Comparison of ENCODE assay signal across 9 cellular contexts in genomic region chr6:168851460-168852103, GRCh38.
DNase-seq lines count a peak whose midpoint lies in the region; ATAC-seq and TF ChIP-seq lines count a peak whose summit lies in the region.
"Had no signal": no experiment of that assay in that cellular context is flagged by ENCODE, and none has a peak within 500 bp of the region (broad histone marks: within the 10 kb centered on the region; RNA-seq: fewer than 3 reads in every experiment).

No MANE protein-coding gene starts in this region.

- H3F3A ChIP-seq in OCI-LY1 (ENCODE audit: insufficient read depth, low read length), result no peaks in the 10 kb centered on the region

- no peaks in the 10 kb centered on the region for H4K20me1 ChIP-seq in OCI-LY1 (ENCODE audit: insufficient read depth, low read length)

- no peak overlapping the region for H2AFZ ChIP-seq in OCI-LY1 (ENCODE audit: low read length)

- in situ Hi-C loops in gastrocnemius medialis (cut with MboI; ENCODE audit: low sequenced_read_pairs in 4 of 4), result no loop called here

- DNase-seq in NCI-H1092 treated with DMSO at 0.1 percent for 48 hours (lab: John Stamatoyannopoulos, UW), result peak; percentile 43
- no peak for DNase-seq in NCI-H1092 (lab: John Stamatoyannopoulos, UW)
- DNase-seq in fibroblast of the aortic adventitia (ENCODE audit: low read depth), result peak; percentile 32
- no peak for DNase-seq in gastrocnemius medialis
- DNase-seq in GM19238 (ENCODE audit: insufficient read length, low spot score), result no peak
- DNase-seq: 8988T had no signal

- H3K36me3 ChIP-seq in OCI-LY1 (ENCODE audit: insufficient read depth, low read length) (no peaks in the 10 kb centered on the region), gastrocnemius medialis (no peaks in the 10 kb centered on the region)

- no peak for ATAC-seq in gastrocnemius medialis
- no peak for ATAC-seq in GM19455 (IDR thresholded peaks at IDR 0.05; ENCODE audit: unreplicated experiment)
- no peak for ATAC-seq in HG03139 (IDR thresholded peaks at IDR 0.05; ENCODE audit: unreplicated experiment)

- intact Hi-C loops in gastrocnemius medialis (cut with DNase I; ENCODE audit: low total_unique reads), result no loop called here

- no peak for TF ChIP-seq CTCF in OCI-LY1 (IDR thresholded peaks at IDR 0.05; ENCODE audit: low read length)
- TF ChIP-seq CTCF in fibroblast of the aortic adventitia (IDR thresholded peaks at IDR 0.05; ENCODE audit: insufficient read depth, low read length), result no peak
- no peak for TF ChIP-seq CTCF in gastrocnemius medialis (IDR thresholded peaks at IDR 0.05 in 4 of 5, conservative IDR thresholded peaks at IDR 0.05 in 1 of 5)

- H3K9ac ChIP-seq in OCI-LY1 (ENCODE audit: low read length), result no peak overlapping the region

- no peaks in the 10 kb centered on the region for H3K27me3 ChIP-seq in OCI-LY1 (ENCODE audit: insufficient read depth, low read length)
- no peaks in the 10 kb centered on the region for H3K27me3 ChIP-seq in gastrocnemius medialis

- H3K4me3 ChIP-seq in OCI-LY1 (ENCODE audit: low read depth, low read length, poor library complexity, severe bottlenecking), result no peak overlapping the region
- peak overlapping the region; percentile 49 for H3K4me3 ChIP-seq in fibroblast of the aortic adventitia (ENCODE audit: low read depth, low read length)
- H3K4me3 ChIP-seq in gastrocnemius medialis, result peak overlapping the region; percentile 40 to 49 (median 42)

- TF ChIP-seq POLR2A in gastrocnemius medialis (IDR thresholded peaks at IDR 0.05), result no peak

- H3K4me1 ChIP-seq in OCI-LY1 (ENCODE audit: insufficient read depth, low read length, severe bottlenecking) (no peaks in the 10 kb centered on the region), gastrocnemius medialis (peaks cover 0 to 8% of the 10 kb centered on the region in 2 donors)

- H3K9me3 ChIP-seq in OCI-LY1 (ENCODE audit: low read length) (no peaks in the 10 kb centered on the region), gastrocnemius medialis (no peaks in the 10 kb centered on the region)

- no peaks in the 10 kb centered on the region for H3K9me2 ChIP-seq in OCI-LY1 (ENCODE audit: low read depth, low read length)

- H3K4me2 ChIP-seq in OCI-LY1 (ENCODE audit: low read length), result 0 out of 2 replicates have a peak overlapping the region, but pooled peaks have one; percentile 4

- no peaks in the 10 kb centered on the region for H3K79me2 ChIP-seq in OCI-LY1 (ENCODE audit: insufficient read depth, low read length)

- H3K27ac ChIP-seq in OCI-LY1 (ENCODE audit: low read depth, low read length, poor library complexity, severe bottlenecking), result no peak overlapping the region
- no peak overlapping the region for H3K27ac ChIP-seq in gastrocnemius medialis

Comparison
In these comparisons a context has a peak if more than half of its experiments do, and no peak if none do; other contexts are left out.
1. DNase-seq: peak in NCI-H1092 treated with DMSO at 0.1 percent for 48 hours (single experiment) and fibroblast of the aortic adventitia (single experiment); none in NCI-H1092 (single experiment), gastrocnemius medialis (0 of 2) and GM19238 (single experiment).